Comparison of ENCODE assay signal across 1 cellular context in the genomic region with DNA sequence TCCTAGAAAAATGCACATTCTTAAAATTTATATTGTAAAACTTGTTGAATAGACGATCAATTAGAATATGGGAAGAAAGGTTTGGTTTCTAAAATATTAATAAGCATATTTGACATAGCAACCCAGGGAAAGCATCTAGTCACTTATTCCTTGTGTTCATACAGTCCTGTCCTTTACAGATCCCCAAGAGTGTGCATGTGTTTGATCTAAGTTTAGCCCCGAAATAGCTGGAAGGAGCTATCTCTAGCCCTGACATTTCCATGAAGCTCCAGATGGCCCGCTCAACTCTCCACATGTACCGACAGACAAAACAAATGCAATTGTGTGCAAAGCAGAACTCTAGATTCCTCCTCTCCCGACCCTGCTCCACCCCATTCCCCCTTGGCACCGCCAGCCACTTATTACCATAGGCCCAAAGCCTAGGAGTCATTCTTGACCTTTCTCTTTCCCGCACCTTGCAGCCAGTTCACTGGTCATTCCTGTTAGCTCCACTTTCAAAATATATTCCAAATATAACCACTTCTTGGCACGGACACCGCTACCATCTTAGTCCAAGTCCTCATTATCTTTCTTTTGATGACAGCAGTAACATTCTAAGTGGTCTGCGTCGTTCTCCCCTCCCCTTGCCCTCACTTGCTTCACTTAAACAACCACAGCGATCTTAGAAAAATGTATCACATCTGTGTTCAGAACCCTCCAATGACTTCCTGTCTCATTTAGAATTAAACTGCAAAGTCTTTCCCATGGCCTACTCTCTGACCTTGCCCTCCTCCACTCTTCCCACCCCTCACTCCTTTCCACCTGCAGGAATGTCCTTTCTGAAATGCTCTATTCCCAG.
TF ChIP-seq lines count a peak whose summit lies in the region.

No MANE protein-coding gene starts in this region.

TF ChIP-seq in GM23338, 12 proteins besides CTCF, POLR2A, EP300 and RAD21:
- no peak for TF ChIP-seq EZH2 (IDR thresholded peaks at IDR 0.05; ENCODE audit: low read depth, unreplicated experiment)
